In genomic region chr12:120468271-120468845, GRCh38 we compare ENCODE assay signal across 8 cellular contexts. TPM values are rescaled to one million over a fixed set of nuclear protein-coding genes. Genes with fewer than 3 reads are reported as not detected.
DNase-seq lines count a peak whose midpoint lies in the region; ATAC-seq and TF ChIP-seq lines count a peak whose summit lies in the region.

No MANE protein-coding gene starts in this region.

- H3K4me1 ChIP-seq in left ventricle myocardium inferior (peaks cover 62% of the 10 kb centered on the region), psoas muscle (peaks cover 20% of the 10 kb centered on the region)

- no peaks in the 10 kb centered on the region for H3K27me3 ChIP-seq in left ventricle myocardium inferior (ENCODE audit: low read depth)
- no peaks in the 10 kb centered on the region for H3K27me3 ChIP-seq in psoas muscle (ENCODE audit: insufficient read depth in 3 of 3, low read length in 2 of 3)

- peak overlapping the region; percentile 89 to 95 for H3K27ac Mint-ChIP-seq in activated naive CD4-positive, alpha-beta T cell treated with anti-CD3 and anti-CD28 coated beads, Interleukin-2, amount 50 U/mL, for 72 hours

- peak overlapping the region; percentile 96 for H3K27ac ChIP-seq in left ventricle myocardium inferior (replicated peaks)
- H3K27ac ChIP-seq in psoas muscle = peak overlapping the region; percentile 93

- H3K36me3 ChIP-seq in left ventricle myocardium inferior = peaks cover 31% of the 10 kb centered on the region
- peaks cover 17 to 41% of the 10 kb centered on the region in 2 donors for H3K36me3 ChIP-seq in psoas muscle (ENCODE audit: insufficient read depth in 1 of 2, low read depth in 1 of 2)

- in situ Hi-C loops in GM13976 (cut with MboI; ENCODE audit: low sequenced_read_pairs, unreplicated experiment) = no loop called here

- H3K9me3 ChIP-seq in left ventricle myocardium inferior (replicated peaks) (no peaks in the 10 kb centered on the region), psoas muscle (no peaks in the 10 kb centered on the region)

- H3K4me3 ChIP-seq in left ventricle myocardium inferior (peak overlapping the region; percentile 83), psoas muscle (peak overlapping the region; percentile 97)

- H3K9me3 Mint-ChIP-seq in activated naive CD4-positive, alpha-beta T cell treated with anti-CD3 and anti-CD28 coated beads, Interleukin-2, amount 50 U/mL, for 72 hours = no peaks in the 10 kb centered on the region

- intact Hi-C loops in left ventricle myocardium inferior (cut with micrococcal nuclease) = no loop called here
- intact Hi-C loops in psoas muscle (cut with DNase I) = no loop called here

- DNase-seq in AG08395 (ENCODE audit: low spot score) (peak; percentile 50), GM13976 (ENCODE audit: low spot score) (peak; percentile 46), NCI-H69 (lab: John Stamatoyannopoulos, UW) (peak; percentile 67), left ventricle myocardium inferior (no peak), psoas muscle (peak; percentile 27 to 62)
- DNase-seq in activated naive CD4-positive, alpha-beta T cell treated with anti-CD3 and anti-CD28 coated beads, Interleukin-2, amount 50 U/mL, for 72 hours (ENCODE audit: low spot score in 2 of 2) = peak; percentile 29 to 65

- peaks cover 6 to 26% of the 10 kb centered on the region in 2 donors for H3K36me3 Mint-ChIP-seq in activated naive CD4-positive, alpha-beta T cell treated with anti-CD3 and anti-CD28 coated beads, Interleukin-2, amount 50 U/mL, for 72 hours

- peak in 1 of 2 donors; percentile 34 for ATAC-seq in activated naive CD4-positive, alpha-beta T cell treated with anti-CD3 and anti-CD28 coated beads, Interleukin-2, amount 50 U/mL, for 72 hours
- ATAC-seq in psoas muscle = peak in 2 of 4 donors; percentile 2 to 21
- ATAC-seq in HG03342 (IDR thresholded peaks at IDR 0.05; ENCODE audit: unreplicated experiment) = no peak
- no peak for ATAC-seq in HG02852 (IDR thresholded peaks at IDR 0.05; ENCODE audit: unreplicated experiment)

- TF ChIP-seq CTCF in GM13976 (IDR thresholded peaks at IDR 0.05; ENCODE audit: borderline replicate concordance, control extremely low read depth, extremely low read depth, insufficient read depth, missing control alignments) (no peak), left ventricle myocardium inferior (IDR thresholded peaks at IDR 0.05; ENCODE audit: borderline replicate concordance) (no peak), psoas muscle (IDR thresholded peaks at IDR 0.05) (no peak)

- 3 to 6% (median 4%) methylated on average over 23 of the region's 23 CpGs for WGBS in psoas muscle, 3 donors

RNA-seq across cellular contexts. Expression of gene SRSF9, which starts 1.2 kb away (rescaled TPM):
- total RNA-seq in activated naive CD4-positive, alpha-beta T cell treated with anti-CD3 and anti-CD28 coated beads, Interleukin-2, amount 50 U/mL, for 72 hours = 100 to 1,000 TPM; 148 to 207 TPM
- total RNA-seq in left ventricle myocardium inferior (34.4 TPM), psoas muscle (10 to 100 TPM; 24.9 to 34.8 (median 33.0) TPM)
- 10 to 100 TPM; 26.4 to 53.8 (median 36.1) TPM for polyA plus RNA-seq in psoas muscle

RNA-seq across cellular contexts. Expression of gene GATC, which starts 22.1 kb away (rescaled TPM):
- total RNA-seq in activated naive CD4-positive, alpha-beta T cell treated with anti-CD3 and anti-CD28 coated beads, Interleukin-2, amount 50 U/mL, for 72 hours = 10 to 100 TPM; 27.5 to 46.3 TPM
- total RNA-seq in left ventricle myocardium inferior (12.0 TPM), psoas muscle (10 to 100 TPM in 2 of 4 donors, 1 to 10 TPM in 2; 8.7 to 17.6 (median 10.1) TPM)
- 10 to 100 TPM in 1 of 3 donors, 1 to 10 TPM in 2; 6.4 to 16.5 (median 8.5) TPM for polyA plus RNA-seq in psoas muscle

RNA-seq across cellular contexts. Expression of gene TRIAP1, which starts 22.2 kb away (rescaled TPM):
- 10 to 100 TPM; 33.8 to 49.5 TPM for total RNA-seq in activated naive CD4-positive, alpha-beta T cell treated with anti-CD3 and anti-CD28 coated beads, Interleukin-2, amount 50 U/mL, for 72 hours
- total RNA-seq in left ventricle myocardium inferior (17.9 TPM), psoas muscle (10 to 100 TPM; 24.4 to 37.3 (median 31.0) TPM)
- polyA plus RNA-seq in psoas muscle = 100 to 1,000 TPM in 1 of 3 donors, 10 to 100 TPM in 2; 42.8 to 111 (median 60.2) TPM

RNA-seq across cellular contexts. Expression of gene DYNLL1, which starts 27.6 kb away (rescaled TPM):
- 100 to 1,000 TPM in 1 of 2 donors, 10 to 100 TPM in 1; 49.5 to 157 TPM for total RNA-seq in activated naive CD4-positive, alpha-beta T cell treated with anti-CD3 and anti-CD28 coated beads, Interleukin-2, amount 50 U/mL, for 72 hours
- total RNA-seq in left ventricle myocardium inferior (175 TPM), psoas muscle (100 to 1,000 TPM in 1 of 4 donors, 10 to 100 TPM in 3; 30.1 to 116 (median 68.2) TPM)
- polyA plus RNA-seq in psoas muscle = 100 to 1,000 TPM in 2 of 3 donors, 10 to 100 TPM in 1; 62.0 to 155 (median 144) TPM

RNA-seq across cellular contexts. Expression of gene COX6A1, which starts 30.4 kb away (rescaled TPM):
- total RNA-seq in activated naive CD4-positive, alpha-beta T cell treated with anti-CD3 and anti-CD28 coated beads, Interleukin-2, amount 50 U/mL, for 72 hours = 100 to 1,000 TPM; 416 to 490 TPM
- total RNA-seq in left ventricle myocardium inferior (142 TPM), psoas muscle (10 to 100 TPM; 34.4 to 52.6 (median 38.5) TPM)
- 100 to 1,000 TPM in 1 of 3 donors, 10 to 100 TPM in 2; 58.1 to 211 (median 96.6) TPM for polyA plus RNA-seq in psoas muscle
